Comparison of ENCODE assay signal across 13 cellular contexts in the genomic region with DNA sequence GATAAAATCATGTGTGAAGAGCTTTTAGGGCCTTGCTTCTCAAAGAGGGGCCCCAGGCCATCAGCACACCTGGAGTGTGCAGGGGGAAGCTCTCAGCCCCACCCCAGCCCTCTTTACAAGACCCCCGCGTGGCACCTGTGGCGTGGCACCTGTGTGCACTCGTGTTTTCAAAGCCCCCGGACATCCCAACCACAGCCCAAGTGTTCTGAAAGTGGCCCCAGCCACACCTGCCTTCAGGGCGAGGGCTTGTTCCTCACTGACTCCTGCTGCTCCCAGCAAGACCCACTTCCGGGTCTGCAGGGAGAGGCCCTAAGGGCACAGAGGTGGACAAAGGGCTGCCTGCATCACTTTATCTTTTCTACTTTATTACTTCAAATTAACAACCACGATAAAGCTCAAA. TPM values are rescaled to one million over a fixed set of nuclear protein-coding genes. Genes with fewer than 3 reads are reported as not detected.
DNase-seq lines count a peak whose midpoint lies in the region; ATAC-seq and TF ChIP-seq lines count a peak whose summit lies in the region.
"Had no signal": no experiment of that assay in that cellular context is flagged by ENCODE, and none has a peak within 500 bp of the region (broad histone marks: within the 10 kb centered on the region; RNA-seq: fewer than 3 reads in every experiment).

No MANE protein-coding gene starts in this region.

- H3K36me3 ChIP-seq in Peyer's patch = peaks cover 0 to 44% (median 0%) of the 10 kb centered on the region in 3 donors
- H3K36me3 ChIP-seq in stomach = peaks cover 42 to 69% (median 58%) of the 10 kb centered on the region in 4 donors

- peaks cover 6% of the 10 kb centered on the region for H3K36me3 Mint-ChIP-seq in HFFc6 (ENCODE audit: low read depth)

- H3K4me1 ChIP-seq in Peyer's patch (peaks cover 0 to 8% (median 0%) of the 10 kb centered on the region in 4 donors), stomach (peaks cover 0 to 23% (median 9%) of the 10 kb centered on the region in 4 donors)

- H3K4me1 Mint-ChIP-seq in HFFc6 (ENCODE audit: low read depth) = peaks cover 9% of the 10 kb centered on the region
- H3K4me1 Mint-ChIP-seq: activated naive CD8-positive, alpha-beta T cell treated with anti-CD3 and anti-CD28 coated beads for 36 hours; CD8-positive, alpha-beta memory T cell had no signal

- intact Hi-C loops in left colon (cut with DNase I, micrococcal nuclease) (no loop called here), stomach (cut with DNase I; ENCODE audit: low total_unique reads) (no loop called here)

- H3K27me3 ChIP-seq in Peyer's patch (no peaks in the 10 kb centered on the region), stomach (no peaks in the 10 kb centered on the region)

- WGBS in stomach, 5 donors = 47 to 72% (median 60%) methylated on average over 8 of the region's 8 CpGs

- no peaks in the 10 kb centered on the region for H3K9me3 Mint-ChIP-seq in HFFc6
- H3K9me3 Mint-ChIP-seq: activated naive CD8-positive, alpha-beta T cell treated with anti-CD3 and anti-CD28 coated beads for 36 hours; CD8-positive, alpha-beta memory T cell had no signal

- peak; percentile 92 for ATAC-seq in left colon
- ATAC-seq in HG03565 (IDR thresholded peaks at IDR 0.05; ENCODE audit: unreplicated experiment) = no peak

- H3K9me3 ChIP-seq in Peyer's patch (no peaks in the 10 kb centered on the region), stomach (no peaks in the 10 kb centered on the region)

- TF ChIP-seq EP300 in stomach (IDR thresholded peaks at IDR 0.05) = no peak

- TF ChIP-seq POLR2A in Peyer's patch (IDR thresholded peaks at IDR 0.05) (no peak), stomach (IDR thresholded peaks at IDR 0.05) (no peak)

- peak overlapping the region in 1 of 4 donors; percentile 11 for H3K27ac ChIP-seq in Peyer's patch
- H3K27ac ChIP-seq in stomach = peak overlapping the region in 3 of 5 donors; percentile 15 to 59 (median 35)
- H3K27ac ChIP-seq: GM23248 had no signal

- peaks cover 18% of the 10 kb centered on the region for H3K27me3 Mint-ChIP-seq in HFFc6 (ENCODE audit: insufficient read depth)
- H3K27me3 Mint-ChIP-seq: activated naive CD8-positive, alpha-beta T cell treated with anti-CD3 and anti-CD28 coated beads for 36 hours; CD8-positive, alpha-beta memory T cell had no signal

- H3K4me3 Mint-ChIP-seq in HFFc6 = no peak overlapping the region
- H3K4me3 Mint-ChIP-seq: activated naive CD8-positive, alpha-beta T cell treated with anti-CD3 and anti-CD28 coated beads for 36 hours; CD8-positive, alpha-beta memory T cell had no signal

- H3K27ac Mint-ChIP-seq in HFFc6 = 0 out of 2 replicates have a peak overlapping the region, but pooled peaks have one; percentile 7
- H3K27ac Mint-ChIP-seq: activated naive CD8-positive, alpha-beta T cell treated with anti-CD3 and anti-CD28 coated beads for 36 hours had no signal

- no peak for TF ChIP-seq CTCF in HFFc6 (IDR thresholded peaks at IDR 0.05)
- TF ChIP-seq CTCF in Peyer's patch (IDR thresholded peaks at IDR 0.05) = no peak
- no peak for TF ChIP-seq CTCF in stomach (IDR thresholded peaks at IDR 0.05)

- H3K4me3 ChIP-seq in Peyer's patch (no peak overlapping the region), stomach (no peak overlapping the region)
- H3K4me3 ChIP-seq: coronary artery, GM23248 had no signal

- DNase-seq in HFFc6 = no peak
- DNase-seq in Peyer's patch = peak in 2 of 3 donors; percentile 61 to 71
- DNase-seq in left colon = peak; percentile 67 to 80
- DNase-seq in stomach = no peak
- no peak for DNase-seq in inferior parietal cortex (ENCODE audit: extremely low spot score)
- DNase-seq in DMS53 treated with DMSO at 0.1 percent for 48 hours (lab: John Stamatoyannopoulos, UW; ENCODE audit: unreplicated experiment) = no peak
- DNase-seq: activated CD4-positive, alpha-beta T cell treated with anti-CD3 and anti-CD28 coated beads for 1 hour; activated naive CD8-positive, alpha-beta T cell treated with anti-CD3 and anti-CD28 coated beads for 36 hours; CD8-positive, alpha-beta memory T cell; GM23248; NCI-H1436 treated with DMSO at 0.1 percent for 48 hours had no signal

RNA-seq across cellular contexts. Expression of a gene that starts 17.5 kb away (rescaled TPM):
- total RNA-seq in HFFc6 (2021; fragmentation: NEBNext Ultra II Directional; extraction: Animal tissue kit (Norgen Biotek cat#: 25700)) = 100 to 1,000 TPM; 104 to 125 (median 111) TPM
- total RNA-seq in Peyer's patch (10 to 100 TPM; 39.1 to 56.1 (median 51.4) TPM), left colon (10 to 100 TPM; 41.9 to 48.0 TPM), stomach (100 to 1,000 TPM in 1 of 5 donors, 10 to 100 TPM in 4; 27.0 to 110 (median 75.9) TPM)
- 10 to 100 TPM in 2 of 3 donors, 1 to 10 TPM in 1; 10.0 to 13.8 (median 10.8) TPM for polyA plus RNA-seq in stomach

RNA-seq across cellular contexts. Expression of a gene that starts 26.9 kb away (rescaled TPM):
- total RNA-seq in HFFc6 (2021; fragmentation: NEBNext Ultra II Directional; extraction: Animal tissue kit (Norgen Biotek cat#: 25700)) = 100 to 1,000 TPM; 166 to 184 (median 172) TPM
- total RNA-seq in Peyer's patch = 100 to 1,000 TPM in 3 of 4 donors, 10 to 100 TPM in 1; 39.1 to 254 (median 114) TPM
- total RNA-seq in left colon = 10 to 100 TPM; 76.5 to 90.4 TPM
- 100 to 1,000 TPM in 2 of 5 donors, 10 to 100 TPM in 3; 19.4 to 135 (median 93.9) TPM for total RNA-seq in stomach
- polyA plus RNA-seq in stomach = 10 to 100 TPM; 47.5 to 69.3 (median 66.9) TPM

Comparison
In these comparisons a context has a peak if more than half of its experiments do, and no peak if none do; other contexts are left out.
1. DNase-seq: peak in Peyer's patch (2 of 3) and left colon (2 of 2); none in HFFc6 (single experiment), stomach (single experiment), inferior parietal cortex (single experiment) and DMS53 treated with DMSO at 0.1 percent for 48 hours (single experiment).